In genomic region chr9:95167998-95168397, GRCh38 we compare ENCODE assay signal across 8 cellular contexts.
DNase-seq lines count a peak whose midpoint lies in the region; ATAC-seq lines count a peak whose summit lies in the region.

No MANE protein-coding gene starts in this region.

- H3K4me1 ChIP-seq in SJCRH30: peaks cover 14% of the 10 kb centered on the region

- H3K27ac ChIP-seq in SJCRH30: no peak overlapping the region

- no peaks in the 10 kb centered on the region; the same call in 1 of the 2 replicates for H3K9me3 ChIP-seq in SJCRH30 (replicated peaks)

- H3K4me3 ChIP-seq in SJCRH30: no peak overlapping the region

- DNase-seq in DMS53 (lab: John Stamatoyannopoulos, UW) (peak; percentile 83), HuH-7 (ENCODE audit: low spot score) (peak; percentile 49), SJCRH30 (peak; percentile 74 to 89), iPS DF 19.7 (ENCODE audit: low read depth, low spot score) (peak; percentile 87)
- DNase-seq in activated naive CD8-positive, alpha-beta T cell treated with anti-CD3 and anti-CD28 coated beads, Interleukin-2, amount 50 U/mL, for 16 hours (ENCODE audit: low read depth, low spot score): peak; percentile 7
- DNase-seq in stimulated activated CD4-positive, alpha-beta T cell treated with anti-CD3 and anti-CD28 coated beads, Interleukin-2, amount 100 ng/mL, for 24 hours: peak; percentile 57 to 71

- H3K27me3 ChIP-seq in SJCRH30: no peaks in the 10 kb centered on the region

- H3K36me3 ChIP-seq in SJCRH30: peaks cover 14% of the 10 kb centered on the region

- no peak for ATAC-seq in GM21576 (IDR thresholded peaks at IDR 0.05; ENCODE audit: unreplicated experiment)
- no peak for ATAC-seq in HG03521 (IDR thresholded peaks at IDR 0.05; ENCODE audit: unreplicated experiment)

Comparison
In these comparisons a context has a peak if more than half of its experiments do, and no peak if none do; other contexts are left out.
1. DNase-seq: peak in every context shown above with its lines; median percentile 87 in iPS DF 19.7; 83 in DMS53; 82 in SJCRH30; 64 in stimulated activated CD4-positive, alpha-beta T cell treated with anti-CD3 and anti-CD28 coated beads, Interleukin-2, amount 100 ng/mL, for 24 hours; 49 in HuH-7; 7 in activated naive CD8-positive, alpha-beta T cell treated with anti-CD3 and anti-CD28 coated beads, Interleukin-2, amount 50 U/mL, for 16 hours.